Comparison of ENCODE assay signal across 8 cellular contexts in the genomic region with DNA sequence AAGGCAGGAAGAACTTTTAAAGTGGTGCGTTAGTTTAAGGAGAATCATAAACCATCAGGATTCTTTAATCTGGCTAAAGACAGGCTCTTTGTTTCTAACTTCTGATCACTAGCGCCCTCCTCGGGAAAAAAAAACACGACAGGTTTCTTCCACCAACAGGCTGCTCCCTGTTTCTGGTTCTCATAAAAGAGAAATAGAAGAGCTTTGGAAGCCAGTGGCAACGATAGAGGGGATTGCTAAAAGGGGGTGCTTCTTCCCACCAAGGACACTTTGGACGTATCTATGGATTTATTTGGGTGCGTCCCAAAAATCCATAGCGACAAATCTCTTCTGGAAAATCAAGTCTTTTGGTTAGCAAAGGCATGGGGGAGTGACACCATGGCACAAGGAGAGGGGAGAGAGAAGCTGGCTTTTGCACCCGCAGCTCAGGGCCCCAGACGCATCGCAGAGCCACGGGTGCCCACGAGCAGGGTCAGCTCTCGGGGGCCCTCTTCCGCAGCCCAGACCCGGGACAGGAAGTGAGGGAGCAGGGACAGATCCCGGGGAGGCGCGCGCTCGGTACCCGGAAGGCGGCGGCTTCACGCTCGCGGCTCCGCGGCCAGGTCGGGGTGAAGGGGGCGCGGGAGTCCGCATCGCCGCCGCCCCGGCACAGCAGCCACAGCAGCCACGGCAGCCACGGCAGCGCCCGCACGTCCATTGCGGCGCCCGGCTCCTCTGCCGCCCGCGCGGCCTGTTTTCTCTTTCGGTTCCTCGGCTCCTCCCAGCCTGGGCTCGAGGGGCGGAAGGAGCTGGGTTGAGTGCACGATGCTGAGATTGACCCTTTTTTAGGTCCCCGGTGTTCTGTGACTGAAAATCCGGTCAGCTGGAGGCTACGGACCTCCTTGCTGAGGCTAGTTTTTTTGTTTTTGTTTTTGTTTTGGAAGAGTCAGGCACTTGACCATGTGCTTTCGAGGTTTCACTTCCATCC. TPM values are rescaled to one million over a fixed set of nuclear protein-coding genes. Genes with fewer than 3 reads are reported as not detected.
A peak's percentile ranks its signal among the peaks of the same experiment; 100 is the strongest.
DNase-seq lines count a peak whose midpoint lies in the region; ATAC-seq and TF ChIP-seq lines count a peak whose summit lies in the region.

A gene with protein sequence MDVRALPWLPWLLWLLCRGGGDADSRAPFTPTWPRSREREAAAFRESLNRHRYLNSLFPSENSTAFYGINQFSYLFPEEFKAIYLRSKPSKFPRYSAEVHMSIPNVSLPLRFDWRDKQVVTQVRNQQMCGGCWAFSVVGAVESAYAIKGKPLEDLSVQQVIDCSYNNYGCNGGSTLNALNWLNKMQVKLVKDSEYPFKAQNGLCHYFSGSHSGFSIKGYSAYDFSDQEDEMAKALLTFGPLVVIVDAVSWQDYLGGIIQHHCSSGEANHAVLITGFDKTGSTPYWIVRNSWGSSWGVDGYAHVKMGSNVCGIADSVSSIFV (minus strand): TSS at position 716 of the 967 bp plus-strand sequence. CDS start 19 bp downstream, at position 697.

- H3K9me3 ChIP-seq in OCI-LY1 (ENCODE audit: low read length): no peaks in the 10 kb centered on the region
- H3K9me3 ChIP-seq in esophagus (ENCODE audit: control insufficient read depth in 2 of 2, insufficient read depth in 1 of 2, low read depth in 1 of 2, low read length in 1 of 2): no peaks in the 10 kb centered on the region
- H3K9me3 ChIP-seq in muscle layer of duodenum (ENCODE audit: control insufficient read depth in 1 of 2, low read length in 2 of 2): no peaks in the 10 kb centered on the region

- peak; percentile 95 for ATAC-seq in GM19467 (IDR thresholded peaks at IDR 0.05; ENCODE audit: unreplicated experiment)

- WGBS in esophagus, 2 donors: 0 to 1% methylated on average over 41 to 58 of the region's 58 CpGs

- H3K9ac ChIP-seq in OCI-LY1 (ENCODE audit: low read length): peak within 1 kb of the TSS; percentile 85

- H3K27me3 ChIP-seq in OCI-LY1 (ENCODE audit: insufficient read depth, low read length) (no peaks in the 10 kb centered on the region), esophagus (ENCODE audit: control insufficient read depth in 1 of 2, insufficient read depth in 2 of 2, low read length in 2 of 2) (no peaks in the 10 kb centered on the region), muscle layer of duodenum (ENCODE audit: low read depth, low read length) (no peaks in the 10 kb centered on the region)

- H3K27me3 Mint-ChIP-seq in activated T-cell treated with anti-CD3 and anti-CD28 coated beads, Interleukin-2, amount 50 U/mL, for 24 hours: no peaks in the 10 kb centered on the region

- no peaks in the 10 kb centered on the region for H4K20me1 ChIP-seq in OCI-LY1 (ENCODE audit: insufficient read depth, low read length)

- H3K4me1 Mint-ChIP-seq in activated T-cell treated with anti-CD3 and anti-CD28 coated beads, Interleukin-2, amount 50 U/mL, for 24 hours (ENCODE audit: low read depth): peaks cover 21% of the 10 kb centered on the region

- no peaks in the 10 kb centered on the region for H3K9me3 Mint-ChIP-seq in activated T-cell treated with anti-CD3 and anti-CD28 coated beads, Interleukin-2, amount 50 U/mL, for 24 hours

- peak within 1 kb of the TSS; percentile 94 for H3K4me3 Mint-ChIP-seq in activated T-cell treated with anti-CD3 and anti-CD28 coated beads, Interleukin-2, amount 50 U/mL, for 24 hours

- H3K36me3 Mint-ChIP-seq in activated T-cell treated with anti-CD3 and anti-CD28 coated beads, Interleukin-2, amount 50 U/mL, for 24 hours (ENCODE audit: low read depth): peaks cover 5% of the 10 kb centered on the region

- H3K36me3 ChIP-seq in OCI-LY1 (ENCODE audit: insufficient read depth, low read length) (no peaks in the 10 kb centered on the region), esophagus (ENCODE audit: control insufficient read depth in 2 of 2, insufficient read depth in 2 of 2, low read length in 1 of 2) (no peaks in the 10 kb centered on the region), muscle layer of duodenum (ENCODE audit: control insufficient read depth in 1 of 2, insufficient read depth in 2 of 2, low read length in 2 of 2) (peaks cover 0 to 4% of the 10 kb centered on the region in 2 donors)

- peak within 1 kb of the TSS; percentile 100 for H3K27ac Mint-ChIP-seq in activated T-cell treated with anti-CD3 and anti-CD28 coated beads, Interleukin-2, amount 50 U/mL, for 24 hours

- peak within 1 kb of the TSS; percentile 98 for H2AFZ ChIP-seq in OCI-LY1 (ENCODE audit: low read length)

- H3K4me1 ChIP-seq in OCI-LY1 (ENCODE audit: insufficient read depth, low read length, severe bottlenecking) (peaks cover 5% of the 10 kb centered on the region), esophagus (ENCODE audit: control insufficient read depth in 2 of 2, insufficient read depth in 2 of 2, low read length in 1 of 2) (no peaks in the 10 kb centered on the region), muscle layer of duodenum (ENCODE audit: control insufficient read depth in 1 of 2, insufficient read depth in 2 of 2, low read length in 2 of 2) (no peaks in the 10 kb centered on the region)

- DNase-seq in COR-L47 (lab: John Stamatoyannopoulos, UW) (peak; percentile 72), HS-5 (ENCODE audit: low read depth) (peak; percentile 60)
- peak; percentile 84 for DNase-seq in activated T-cell treated with anti-CD3 and anti-CD28 coated beads, Interleukin-2, amount 50 U/mL, for 24 hours
- DNase-seq in stimulated activated CD8-positive, alpha-beta memory T cell treated with anti-CD3 and anti-CD28 coated beads, Interleukin-7, amount 100 ng/mL, for 4 hours (ENCODE audit: low read depth in 2 of 2): peak; percentile 52 to 71

- H3K4me3 ChIP-seq in OCI-LY1 (ENCODE audit: low read depth, low read length, poor library complexity, severe bottlenecking) (peak within 1 kb of the TSS; percentile 77), esophagus (ENCODE audit: low read depth in 1 of 2, low read length in 2 of 2) (peak within 1 kb of the TSS; percentile 78 to 82), muscle layer of duodenum (ENCODE audit: low read depth in 1 of 2, low read length in 2 of 2) (peak within 1 kb of the TSS; percentile 79 to 84)

- no peaks in the 10 kb centered on the region for H3K9me2 ChIP-seq in OCI-LY1 (ENCODE audit: low read depth, low read length)

- H3K79me2 ChIP-seq in OCI-LY1 (ENCODE audit: insufficient read depth, low read length): no peaks in the 10 kb centered on the region

- H3K4me2 ChIP-seq in OCI-LY1 (ENCODE audit: low read length): peak within 1 kb of the TSS; percentile 95

- TF ChIP-seq CTCF in OCI-LY1 (IDR thresholded peaks at IDR 0.05; ENCODE audit: low read length): peak; percentile 67

- no peak within 1 kb of the TSS for H3K27ac ChIP-seq in OCI-LY1 (ENCODE audit: low read depth, low read length, poor library complexity, severe bottlenecking)
- peak within 1 kb of the TSS; percentile 97 for H3K27ac ChIP-seq in esophagus (ENCODE audit: low read depth in 2 of 2, low read length in 1 of 2)
- H3K27ac ChIP-seq in muscle layer of duodenum (ENCODE audit: low read length): peak within 1 kb of the TSS; percentile 94

- no peaks in the 10 kb centered on the region for H3F3A ChIP-seq in OCI-LY1 (ENCODE audit: insufficient read depth, low read length)

RNA-seq across cellular contexts. Expression of the gene that starts here (rescaled TPM):
- polyA plus RNA-seq in esophagus: 1 to 10 TPM in 1 of 2 donors, under 1 TPM in 1; 0.96 to 2.6 TPM
